In genomic region chr20:35432430-35432735, GRCh38 we compare ENCODE assay signal across 1 cellular context.
TF ChIP-seq lines count a peak whose summit lies in the region.

No MANE protein-coding gene starts in this region.

TF ChIP-seq in IMR-90, 13 proteins besides CTCF, POLR2A, EP300 and RAD21:
- no peak for TF ChIP-seq CHD1 (IDR thresholded peaks at IDR 0.05; ENCODE audit: low read depth, low read length)
- no peak for TF ChIP-seq RCOR1 (IDR thresholded peaks at IDR 0.05; ENCODE audit: insufficient replicate concordance, low read length)
- TF ChIP-seq USF2 (IDR thresholded peaks at IDR 0.05; ENCODE audit: low read depth, low read length): no peak
- no peak for TF ChIP-seq MAFK (IDR thresholded peaks at IDR 0.05; ENCODE audit: low read depth, low read length)
- TF ChIP-seq CEBPB (IDR thresholded peaks at IDR 0.05; ENCODE audit: low read depth, low read length): no peak
- TF ChIP-seq BHLHE40 (IDR thresholded peaks at IDR 0.05; ENCODE audit: low read depth, low read length): no peak
- TF ChIP-seq RFX5 (IDR thresholded peaks at IDR 0.05; ENCODE audit: low read depth, low read length): no peak
- TF ChIP-seq FOS (IDR thresholded peaks at IDR 0.05; ENCODE audit: low read depth, low read length): no peak
- no peak for TF ChIP-seq MXI1 (IDR thresholded peaks at IDR 0.05; ENCODE audit: borderline replicate concordance, low read depth, low read length)
- no peak for TF ChIP-seq MAZ (IDR thresholded peaks at IDR 0.05; ENCODE audit: borderline replicate concordance, low read depth, low read length)
- TF ChIP-seq, protein P1, sequence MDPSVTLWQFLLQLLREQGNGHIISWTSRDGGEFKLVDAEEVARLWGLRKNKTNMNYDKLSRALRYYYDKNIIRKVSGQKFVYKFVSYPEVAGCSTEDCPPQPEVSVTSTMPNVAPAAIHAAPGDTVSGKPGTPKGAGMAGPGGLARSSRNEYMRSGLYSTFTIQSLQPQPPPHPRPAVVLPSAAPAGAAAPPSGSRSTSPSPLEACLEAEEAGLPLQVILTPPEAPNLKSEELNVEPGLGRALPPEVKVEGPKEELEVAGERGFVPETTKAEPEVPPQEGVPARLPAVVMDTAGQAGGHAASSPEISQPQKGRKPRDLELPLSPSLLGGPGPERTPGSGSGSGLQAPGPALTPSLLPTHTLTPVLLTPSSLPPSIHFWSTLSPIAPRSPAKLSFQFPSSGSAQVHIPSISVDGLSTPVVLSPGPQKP (IDR thresholded peaks at IDR 0.05; ENCODE audit: borderline replicate concordance, low read depth, low read length): no peak
- no peak for TF ChIP-seq SMC3 (IDR thresholded peaks at IDR 0.05; ENCODE audit: low read depth, low read length)
- TF ChIP-seq NFE2L2 (IDR thresholded peaks at IDR 0.05; ENCODE audit: low read depth, low read length): no peak
